Comparison of ENCODE assay signal across 22 cellular contexts in genomic region chr12:132021965-132022364, GRCh38.
DNase-seq lines count a peak whose midpoint lies in the region; ATAC-seq, FAIRE-seq and TF ChIP-seq lines count a peak whose summit lies in the region.
"Had no signal": no experiment of that assay in that cellular context is flagged by ENCODE, and none has a peak within 500 bp of the region (broad histone marks: within the 10 kb centered on the region; RNA-seq: fewer than 3 reads in every experiment).

No MANE protein-coding gene starts in this region.

- peaks cover 80% of the 10 kb centered on the region for H3K36me3 ChIP-seq in right atrium auricular region
- H3K36me3 ChIP-seq in uterus, result no peaks in the 10 kb centered on the region
- H3K36me3 ChIP-seq in kidney (ENCODE audit: control insufficient read depth in 1 of 2, insufficient read depth in 2 of 2, low read length in 2 of 2), result peaks cover 49 to 69% of the 10 kb centered on the region in 2 donors
- H3K36me3 ChIP-seq in thyroid gland, result peaks cover 76 to 77% of the 10 kb centered on the region in 2 donors

- H3K4me1 ChIP-seq in right atrium auricular region (no peaks in the 10 kb centered on the region), uterus (peaks cover 0 to 6% of the 10 kb centered on the region in 2 donors), kidney (ENCODE audit: control insufficient read depth in 1 of 2, insufficient read depth in 1 of 2, low read depth in 1 of 2, low read length in 2 of 2) (no peaks in the 10 kb centered on the region), thyroid gland (no peaks in the 10 kb centered on the region)
- H3K4me1 ChIP-seq: BE2C had no signal

- TF ChIP-seq CTCF in right atrium auricular region (IDR thresholded peaks at IDR 0.05) (no peak), uterus (IDR thresholded peaks at IDR 0.05) (no peak), kidney (IDR thresholded peaks at IDR 0.05; ENCODE audit: borderline replicate concordance, extremely low read depth, insufficient read depth) (no peak), thyroid gland (IDR thresholded peaks at IDR 0.05) (no peak)

- H3K9ac ChIP-seq in kidney (ENCODE audit: low read length in 2 of 2), result no peak overlapping the region

- H3K9me3 ChIP-seq in right atrium auricular region, result no peaks in the 10 kb centered on the region
- H3K9me3 ChIP-seq in uterus, result no peaks in the 10 kb centered on the region
- H3K9me3 ChIP-seq in kidney (ENCODE audit: control insufficient read depth in 1 of 2, low read length in 2 of 2), result no peaks in the 10 kb centered on the region
- no peaks in the 10 kb centered on the region for H3K9me3 ChIP-seq in thyroid gland
- H3K9me3 ChIP-seq: BE2C had no signal

- peak; percentile 22 for DNase-seq in Right ventricle myocardium inferior (ENCODE audit: missing footprints)
- DNase-seq in right atrium auricular region (ENCODE audit: low spot score), result no peak
- peak in 1 of 61 donors; percentile 41 for DNase-seq in caudate nucleus (lab: John Stamatoyannopoulos, UW)
- DNase-seq in foreskin melanocyte, result peak; percentile 60
- DNase-seq in uterus, result no peak
- no peak for DNase-seq in kidney
- no peak for DNase-seq in kidney glomerular epithelial cell (lab: John Stamatoyannopoulos, UW)
- no peak for DNase-seq in thyroid gland
- DNase-seq: ACHN; BE2C; CD4-positive, alpha-beta memory T cell; COR-L47; DMS153; DMS79 treated with DMSO at 0.1 percent for 48 hours; EL had no signal

- H3K4me3 ChIP-seq in right atrium auricular region (no peak overlapping the region), uterus (no peak overlapping the region), kidney (ENCODE audit: low read length in 2 of 2) (no peak overlapping the region), thyroid gland (replicated peaks in 1 of 3) (no peak overlapping the region)

- H3K27ac ChIP-seq in right atrium auricular region (no peak overlapping the region), caudate nucleus (ENCODE audit: low read depth, low read length) (peak overlapping the region; percentile 5), uterus (peak overlapping the region; percentile 27 to 74), kidney (ENCODE audit: low read depth in 2 of 2, low read length in 2 of 2) (no peak overlapping the region), thyroid gland (no peak overlapping the region)
- H3K27ac ChIP-seq: C4-2B had no signal

- no peak for ATAC-seq in Right ventricle myocardium inferior
- ATAC-seq: HCT116, HepG2 had no signal

- no peaks in the 10 kb centered on the region for H3K27me3 ChIP-seq in right atrium auricular region
- H3K27me3 ChIP-seq in uterus, result no peaks in the 10 kb centered on the region
- H3K27me3 ChIP-seq in thyroid gland, result no peaks in the 10 kb centered on the region
- H3K27me3 ChIP-seq: BE2C had no signal

- intact Hi-C loops in Right ventricle myocardium inferior (cut with DNase I) (no loop called here), uterus (cut with DNase I; ENCODE audit: low total_unique reads) (no loop called here), kidney (cut with DNase I) (no loop called here), thyroid gland (cut with DNase I) (no loop called here)

- FAIRE-seq in kidney (lab: Jason Lieb, UNC), result no peak
- FAIRE-seq: D721Med, G401.6, GM12892, HepG2, HTR-8/SVneo had no signal

- 95% methylated on average over 2 of the region's 2 CpGs for WGBS in thyroid gland, 2 donors

- TF ChIP-seq POLR2A in uterus (IDR thresholded peaks at IDR 0.05), result no peak
- no peak for TF ChIP-seq POLR2A in thyroid gland (IDR thresholded peaks at IDR 0.05)

Comparison
In these comparisons a context has a peak if more than half of its experiments do, and no peak if none do; other contexts are left out.
1. DNase-seq: peak in Right ventricle myocardium inferior (single experiment) and foreskin melanocyte (single experiment); none in right atrium auricular region (single experiment), uterus (0 of 2), kidney (single experiment), kidney glomerular epithelial cell (single experiment) and thyroid gland (0 of 2).
2. H3K27ac ChIP-seq: peak in caudate nucleus (single experiment) and uterus (2 of 2); none in right atrium auricular region (0 of 2), kidney (0 of 2) and thyroid gland (0 of 3).